20 cellular contexts compared by ENCODE assay signal in genomic region chr6:107622269-107622668, GRCh38.
DNase-seq lines count a peak whose midpoint lies in the region; ATAC-seq, FAIRE-seq and TF ChIP-seq lines count a peak whose summit lies in the region.
"Had no signal": no experiment of that assay in that cellular context is flagged by ENCODE, and none has a peak within 500 bp of the region (broad histone marks: within the 10 kb centered on the region; RNA-seq: fewer than 3 reads in every experiment).

No MANE protein-coding gene starts in this region.

- H3K9me3 ChIP-seq in H1 (ENCODE audit: insufficient read depth in 2 of 2, low read depth in 1 of 2, low read length in 1 of 2), result no peaks in the 10 kb centered on the region
- H3K9me3 ChIP-seq in tibial nerve, result no peaks in the 10 kb centered on the region
- H3K9me3 ChIP-seq: BLaER1 treated with 17β-estradiol and CSF1 and Interleukin-3, amounts not matched to agents 10 nM and 100 nM had no signal

- H2BK15ac ChIP-seq in H1 (ENCODE audit: low read length), result no peak overlapping the region

- POLR2A ChIA-PET in H1 (lab: Charles Lee; ENCODE audit: partially characterized antibody), result no interaction called here

- peak overlapping the region; percentile 51; the same call in 1 of the 2 replicates for H4K8ac ChIP-seq in H1 (ENCODE audit: extremely low read depth, insufficient read depth, low read length)

- 76% methylated on average over 1 of the region's 1 CpG; no CpG with 5 or more reads in 1 of the 2 experiments for WGBS in H1 (ENCODE audit: extremely low coverage in 1 of 2, insufficient coverage in 1 of 2, insufficient read length in 1 of 2, insufficient replicate concordance in 2 of 2, low coverage in 1 of 2, low lambda C conversion rate in 2 of 2, missing lambda C conversion rate in 1 of 2), 2 experiments
- 88 to 97% methylated on average over 1 of the region's 1 CpG for WGBS in tibial nerve, 2 donors

- H3K27me3 ChIP-seq in H1 (replicated peaks in 1 of 4; ENCODE audit: control insufficient read depth in 3 of 4, extremely low read depth in 1 of 4, insufficient read depth in 3 of 4, low read length in 3 of 4) (no peaks in the 10 kb centered on the region), tibial nerve (no peaks in the 10 kb centered on the region)
- H3K27me3 ChIP-seq: BLaER1 treated with 17β-estradiol and CSF1 and Interleukin-3, amounts not matched to agents 10 nM and 100 nM had no signal

- TF ChIP-seq EP300 in H1 (IDR thresholded peaks at IDR 0.05; ENCODE audit: borderline replicate concordance in 1 of 2, low read depth in 2 of 2, low read length in 2 of 2) (no peak), tibial nerve (IDR thresholded peaks at IDR 0.05) (no peak)

- H3K4me3 ChIP-seq in LNCaP clone FGC (ENCODE audit: low read depth, low read length) (no peak overlapping the region), H1 (ENCODE audit: extremely low read depth in 1 of 4, insufficient read depth in 2 of 4, low read depth in 3 of 4, low read length in 4 of 4) (no peak overlapping the region), tibial nerve (no peak overlapping the region)
- H3K4me3 ChIP-seq: BLaER1 treated with 17β-estradiol and CSF1 and Interleukin-3, amounts not matched to agents 10 nM and 100 nM; GM23338; K562 had no signal

- H3K79me2 ChIP-seq in H1 (ENCODE audit: control insufficient read depth in 1 of 2, insufficient read depth in 2 of 2, low read length in 2 of 2), result no peaks in the 10 kb centered on the region

- H3K56ac ChIP-seq in H1 (replicated peaks; ENCODE audit: insufficient read length, low read depth, low read length), result no peak overlapping the region

- peak; percentile 6 for DNase-seq in DMS53 treated with DMSO at 0.1 percent for 48 hours (lab: John Stamatoyannopoulos, UW; ENCODE audit: unreplicated experiment)
- peak; percentile 83 for DNase-seq in LNCaP clone FGC (ENCODE audit: low read depth)
- DNase-seq in H1 (ENCODE audit: low read depth in 1 of 2, low spot score in 2 of 2), result no peak
- no peak for DNase-seq in tibial nerve (ENCODE audit: low spot score in 2 of 2)
- DNase-seq in DMS114 treated with DMSO at 0.1 percent for 48 hours (lab: John Stamatoyannopoulos, UW; ENCODE audit: unreplicated experiment), result no peak
- DNase-seq: Calu3; CD8-positive, alpha-beta T cell; DMS 273 treated with DMSO at 0.1 percent for 48 hours; DMS79 treated with DMSO at 0.1 percent for 48 hours; GF-D8; H7; HFFc6; IMR-90 had no signal

- H3K18ac ChIP-seq in H1 (ENCODE audit: extremely low read depth, low read length), result no peak overlapping the region

- no peak for ATAC-seq in GM21529 (IDR thresholded peaks at IDR 0.05; ENCODE audit: unreplicated experiment)
- ATAC-seq: CD8-positive, alpha-beta T cell; GM23338; HCT116; K562 had no signal

- no peaks in the 10 kb centered on the region for H4K20me1 ChIP-seq in H1 (replicated peaks in 1 of 2; ENCODE audit: control insufficient read depth in 1 of 2, insufficient read depth in 2 of 2, low read length in 2 of 2)
- H4K20me1 ChIP-seq: BLaER1 treated with 17β-estradiol and CSF1 and Interleukin-3, amounts not matched to agents 10 nM and 100 nM had no signal

- no peak overlapping the region for H2BK12ac ChIP-seq in H1 (ENCODE audit: low read depth, low read length)

- no peak for TF ChIP-seq RAD21 in H1 (IDR thresholded peaks at IDR 0.05 in 1 of 2, conservative IDR thresholded peaks at IDR 0.05 in 1 of 2; ENCODE audit: low read depth in 2 of 2, low read length in 2 of 2)

- H3K4me1 ChIP-seq in H1 (replicated peaks in 1 of 4; ENCODE audit: control insufficient read depth in 3 of 4, insufficient read depth in 4 of 4, low read length in 3 of 4), result peaks cover 0 to 23% (median 10%) of the 10 kb centered on the region in 4 experiments; a peak in 5 of 7 replicates
- H3K4me1 ChIP-seq in tibial nerve, result peaks cover 0 to 18% (median 0%) of the 10 kb centered on the region in 4 donors

- H3K9ac ChIP-seq in H1 (replicated peaks in 1 of 4; ENCODE audit: extremely low read depth in 1 of 4, low read depth in 3 of 4, low read length in 3 of 4), result no peak overlapping the region
- H3K9ac ChIP-seq: BLaER1 treated with 17β-estradiol and CSF1 and Interleukin-3, amounts not matched to agents 10 nM and 100 nM had no signal

- no peak overlapping the region for H3K4ac ChIP-seq in H1 (replicated peaks; ENCODE audit: insufficient read length, low read depth, low read length)

- no peak overlapping the region for H2AFZ ChIP-seq in H1 (ENCODE audit: low read length)
- H2AFZ ChIP-seq: GM23338 had no signal

- H3K14ac ChIP-seq in H1 (ENCODE audit: insufficient read length), result no peak overlapping the region

- CTCF ChIA-PET in H1 (lab: Charles Lee; ENCODE audit: partially characterized antibody), result interaction anchor here (1.3 kb wide), 1 partner anchor 9 kb away, joined by 4 read pairs; no protein-coding TSS in a partner anchor

- TF ChIP-seq POLR2A in H1 (IDR thresholded peaks at IDR 0.05; ENCODE audit: control extremely low read depth in 1 of 2, low read depth in 2 of 2, low read length in 2 of 2), result no peak
- TF ChIP-seq POLR2A in tibial nerve (IDR thresholded peaks at IDR 0.05), result no peak

- H3K36me3 ChIP-seq in H1 (ENCODE audit: control insufficient read depth in 2 of 4, insufficient read depth in 4 of 4, low read length in 3 of 4) (no peaks in the 10 kb centered on the region), tibial nerve (no peaks in the 10 kb centered on the region)
- H3K36me3 ChIP-seq: BLaER1 treated with 17β-estradiol and CSF1 and Interleukin-3, amounts not matched to agents 10 nM and 100 nM had no signal

- H3K27ac ChIP-seq in H1 (ENCODE audit: low read depth, low read length), result no peak overlapping the region
- H3K27ac ChIP-seq in tibial nerve, result no peak overlapping the region
- H3K27ac ChIP-seq: BLaER1 treated with 17β-estradiol and CSF1 and Interleukin-3, amounts not matched to agents 10 nM and 100 nM; HL-60 had no signal

- H3K23ac ChIP-seq in H1 (ENCODE audit: insufficient read length), result no peak overlapping the region

- no peak overlapping the region for H2BK120ac ChIP-seq in H1 (replicated peaks; ENCODE audit: low read depth, low read length)

- H3K79me1 ChIP-seq in H1 (ENCODE audit: low read depth, low read length), result no peaks in the 10 kb centered on the region

- H2BK20ac ChIP-seq in H1 (ENCODE audit: low read length), result 0 out of 2 replicates have a peak overlapping the region, but pooled peaks have one; percentile 1

- no peak for FAIRE-seq in H1 (lab: Jason Lieb, UNC)
- FAIRE-seq: GM19239, K562 had no signal

- no peak overlapping the region for H2BK5ac ChIP-seq in H1 (ENCODE audit: low read depth, low read length)

- no peak overlapping the region for H4K5ac ChIP-seq in H1 (ENCODE audit: insufficient read length, low read depth, low read length)

- H4K91ac ChIP-seq in H1 (replicated peaks; ENCODE audit: insufficient read length, low read length), result no peak overlapping the region

- no peaks in the 10 kb centered on the region for H3K23me2 ChIP-seq in H1 (ENCODE audit: low read depth, low read length)

- TF ChIP-seq CTCF in LNCaP clone FGC (IDR thresholded peaks at IDR 0.05; ENCODE audit: control insufficient read depth, extremely low read depth, insufficient read depth) (no peak), H1 (IDR thresholded peaks at IDR 0.05; ENCODE audit: control extremely low read depth in 1 of 3, insufficient read depth in 1 of 3, low read depth in 1 of 3, low read length in 3 of 3) (no peak), tibial nerve (IDR thresholded peaks at IDR 0.05) (no peak)

- H3K4me2 ChIP-seq in H1 (ENCODE audit: insufficient read depth in 1 of 2, low read depth in 2 of 2, low read length in 2 of 2), result no peak overlapping the region
- H3K4me2 ChIP-seq: BLaER1 treated with 17β-estradiol and CSF1 and Interleukin-3, amounts not matched to agents 10 nM and 100 nM had no signal

- no peak overlapping the region for H2AK5ac ChIP-seq in H1 (ENCODE audit: low read depth, low read length)

TF ChIP-seq in H1, 55 proteins besides CTCF, POLR2A, EP300 and RAD21:
- no peak for TF ChIP-seq USF2 (IDR thresholded peaks at IDR 0.05; ENCODE audit: low read length)
- no peak for TF ChIP-seq RFX5 (IDR thresholded peaks at IDR 0.05; ENCODE audit: borderline replicate concordance, low read depth, low read length)
- TF ChIP-seq SIRT6 (IDR thresholded peaks at IDR 0.05; ENCODE audit: low read length), result no peak
- TF ChIP-seq EGR1 (IDR thresholded peaks at IDR 0.05; ENCODE audit: borderline replicate concordance, low read depth, low read length), result no peak
- no peak for TF ChIP-seq SIX5 (IDR thresholded peaks at IDR 0.05; ENCODE audit: low read depth, low read length)
- no peak for TF ChIP-seq POU5F1 (IDR thresholded peaks at IDR 0.05; ENCODE audit: low read depth, low read length)
- no peak for TF ChIP-seq JUND (IDR thresholded peaks at IDR 0.05; ENCODE audit: low read length)
- no peak for TF ChIP-seq YY1 (IDR thresholded peaks at IDR 0.05; ENCODE audit: low read depth, low read length)
- TF ChIP-seq RXRA (IDR thresholded peaks at IDR 0.05; ENCODE audit: insufficient read depth, low read depth, low read length), result no peak
- TF ChIP-seq CHD2 (IDR thresholded peaks at IDR 0.05; ENCODE audit: low read length), result no peak
- TF ChIP-seq ATF2 (IDR thresholded peaks at IDR 0.05; ENCODE audit: low read length), result no peak
- no peak for TF ChIP-seq HDAC2 (IDR thresholded peaks at IDR 0.05; ENCODE audit: borderline replicate concordance in 1 of 2, low read depth in 2 of 2, low read length in 2 of 2)
- TF ChIP-seq BRCA1 (IDR thresholded peaks at IDR 0.05; ENCODE audit: low read depth, low read length), result no peak
- no peak for TF ChIP-seq BACH1 (IDR thresholded peaks at IDR 0.05; ENCODE audit: low read length)

Comparison
In these comparisons a context has a peak if more than half of its experiments do, and no peak if none do; other contexts are left out.
1. DNase-seq: peak in DMS53 treated with DMSO at 0.1 percent for 48 hours (single experiment) and LNCaP clone FGC (single experiment); none in H1 (0 of 2), tibial nerve (0 of 2) and DMS114 treated with DMSO at 0.1 percent for 48 hours (single experiment).